In genomic region chr13:30804474-30804873, GRCh38 we compare ENCODE assay signal across 12 cellular contexts.
DNase-seq lines count a peak whose midpoint lies in the region; ATAC-seq and TF ChIP-seq lines count a peak whose summit lies in the region.
"Had no signal": no experiment of that assay in that cellular context is flagged by ENCODE, and none has a peak within 500 bp of the region (broad histone marks: within the 10 kb centered on the region; RNA-seq: fewer than 3 reads in every experiment).

No MANE protein-coding gene starts in this region.

- no peaks in the 10 kb centered on the region for H3K9me2 ChIP-seq in PC-3 (replicated peaks; ENCODE audit: low read length)

- H3K4me3 Mint-ChIP-seq in endodermal cell (no peak overlapping the region), osteocyte (ENCODE audit: unreplicated experiment) (no peak overlapping the region)
- no peak overlapping the region for H3K4me3 Mint-ChIP-seq in activated T-helper 2 cell treated with anti-CD3 and anti-CD28 coated beads, Interferon-gamma antibody, Interleukin-2, Interleukin-4, amounts not matched to agents 10 μg/mL and 5 μg/mL and 100 μg/mL, durations not matched to agents 14 hours and 24 hours and 36 hours (ENCODE audit: low read depth)

- H3K4me1 ChIP-seq in PC-3 (ENCODE audit: insufficient read depth, low read length) (no peaks in the 10 kb centered on the region; the same call in 1 of the 2 replicates), endodermal cell (ENCODE audit: control insufficient read depth, insufficient read depth, low read length) (peaks cover under 1% of the 10 kb centered on the region)

- POLR2A ChIA-PET in PC-3 (lab: Charles Lee; ENCODE audit: unreplicated experiment): no interaction called here

- H3K36me3 ChIP-seq in PC-3 (ENCODE audit: low read depth, low read length) (no peaks in the 10 kb centered on the region), endodermal cell (ENCODE audit: control insufficient read depth, insufficient read depth, low read length) (no peaks in the 10 kb centered on the region)
- H3K36me3 ChIP-seq: thyroid gland had no signal

- H3K27me3 Mint-ChIP-seq in endodermal cell (ENCODE audit: insufficient read depth): peaks cover 6% of the 10 kb centered on the region
- no peaks in the 10 kb centered on the region for H3K27me3 Mint-ChIP-seq in osteocyte (ENCODE audit: unreplicated experiment)
- H3K27me3 Mint-ChIP-seq in activated T-helper 2 cell treated with anti-CD3 and anti-CD28 coated beads, Interferon-gamma antibody, Interleukin-2, Interleukin-4, amounts not matched to agents 10 μg/mL and 5 μg/mL and 100 μg/mL, durations not matched to agents 14 hours and 24 hours and 36 hours (ENCODE audit: low read depth): peaks cover under 1% of the 10 kb centered on the region

- CTCF ChIA-PET in PC-3 (lab: Charles Lee): interaction anchor here (0.8 to 1.7 kb wide), 2 partner anchors 12 to 61 kb away, joined by 4 to 6 read pairs; no protein-coding TSS in a partner anchor

- peak; percentile 33; the same call in 1 of the 2 replicates for TF ChIP-seq CTCF in PC-3 (conservative IDR thresholded peaks at IDR 0.05; ENCODE audit: low read depth, low read length)
- TF ChIP-seq CTCF in endodermal cell (conservative IDR thresholded peaks at IDR 0.05): peak; percentile 71
- TF ChIP-seq CTCF in osteocyte (IDR thresholded peaks at IDR 0.05): peak; percentile 29

- intact Hi-C loops in PC-3 (cut with micrococcal nuclease): loop anchor here (5.0 kb wide), 1 partner anchor 337 kb away; the partner anchor contains the start of gene HMGB1
- intact Hi-C loops in activated T-helper 2 cell treated with anti-CD3 and anti-CD28 coated beads, Interferon-gamma antibody, Interleukin-2, Interleukin-4, amounts not matched to agents 10 μg/mL and 5 μg/mL and 100 μg/mL, durations not matched to agents 14 hours and 24 hours and 36 hours (cut with micrococcal nuclease): loop anchor here (5.0 to 10.0 kb wide), 3 partner anchors 227 to 430 kb away; partner anchors contain the start of gene HMGB1

- H3K4me3 ChIP-seq in PC-3 (ENCODE audit: low read length) (no peak overlapping the region), endodermal cell (ENCODE audit: low read length) (no peak overlapping the region)
- H3K4me3 ChIP-seq: thyroid gland had no signal

- no peak overlapping the region for H2AFZ ChIP-seq in PC-3 (ENCODE audit: low read length)

- H3K27ac ChIP-seq in PC-3 (ENCODE audit: low read length): no peak overlapping the region
- H3K27ac ChIP-seq in endodermal cell (ENCODE audit: low read depth, low read length): no peak overlapping the region
- H3K27ac ChIP-seq: thyroid gland had no signal

- H4K20me1 ChIP-seq in PC-3 (ENCODE audit: low read length): no peaks in the 10 kb centered on the region

- no peaks in the 10 kb centered on the region for H3K9me3 ChIP-seq in PC-3 (ENCODE audit: low read length)
- H3K9me3 ChIP-seq in endodermal cell (ENCODE audit: control insufficient read depth, low read length): no peaks in the 10 kb centered on the region
- H3K9me3 ChIP-seq: thyroid gland had no signal

- 89 to 91% methylated on average over 3 to 5 of the region's 5 CpGs for WGBS in endodermal cell (ENCODE audit: insufficient coverage in 1 of 2, insufficient read length in 1 of 2), 2 experiments

- ATAC-seq in PC-3 (no peak), GM21447 (IDR thresholded peaks at IDR 0.05; ENCODE audit: unreplicated experiment) (no peak)

- H3K9ac ChIP-seq in PC-3 (ENCODE audit: low read length): no peak overlapping the region
- no peak overlapping the region for H3K9ac ChIP-seq in endodermal cell (ENCODE audit: extremely low read depth, low read length, poor library complexity, severe bottlenecking)

- DNase-seq in NCI-H82 (lab: John Stamatoyannopoulos, UW) (peak; percentile 40), NCI-H82 treated with DMSO at 0.1 percent for 48 hours (lab: John Stamatoyannopoulos, UW; ENCODE audit: unreplicated experiment) (no peak), PC-3 (no peak), endodermal cell (no peak), osteocyte (ENCODE audit: extremely low spot score, unreplicated experiment) (no peak), hepatic stellate cell (ENCODE audit: low spot score) (no peak)
- DNase-seq in activated T-helper 2 cell treated with anti-CD3 and anti-CD28 coated beads, Interferon-gamma antibody, Interleukin-2, Interleukin-4, amounts not matched to agents 10 μg/mL and 5 μg/mL and 100 μg/mL, durations not matched to agents 14 hours and 24 hours and 36 hours (ENCODE audit: low spot score): no peak
- DNase-seq: activated CD4-positive, alpha-beta T cell treated with anti-CD3 and anti-CD28 coated beads, Interleukin-2, amount 50 U/mL, for 1 hour; OCI-M1; T-helper 2 cell; thyroid gland had no signal

- no peaks in the 10 kb centered on the region for H3K79me2 ChIP-seq in PC-3 (ENCODE audit: low read length)

- no peak overlapping the region for H3K27ac Mint-ChIP-seq in endodermal cell
- H3K27ac Mint-ChIP-seq in osteocyte (ENCODE audit: unreplicated experiment): no peak overlapping the region
- H3K27ac Mint-ChIP-seq in activated T-helper 2 cell treated with anti-CD3 and anti-CD28 coated beads, Interferon-gamma antibody, Interleukin-2, Interleukin-4, amounts not matched to agents 10 μg/mL and 5 μg/mL and 100 μg/mL, durations not matched to agents 14 hours and 24 hours and 36 hours: no peak overlapping the region

- BruUV-seq in PC-3 (replicated peaks; lab: Mats Ljungman, UMichigan): no TSS peak

- H3K36me3 Mint-ChIP-seq in endodermal cell (ENCODE audit: low read depth) (no peaks in the 10 kb centered on the region), osteocyte (ENCODE audit: unreplicated experiment) (no peaks in the 10 kb centered on the region)
- no peaks in the 10 kb centered on the region for H3K36me3 Mint-ChIP-seq in activated T-helper 2 cell treated with anti-CD3 and anti-CD28 coated beads, Interferon-gamma antibody, Interleukin-2, Interleukin-4, amounts not matched to agents 10 μg/mL and 5 μg/mL and 100 μg/mL, durations not matched to agents 14 hours and 24 hours and 36 hours (ENCODE audit: low read depth)

- H3F3A ChIP-seq in PC-3 (ENCODE audit: low read length, unreplicated experiment): no peaks in the 10 kb centered on the region

- no peak overlapping the region for H3K4me2 ChIP-seq in PC-3 (ENCODE audit: low read length)

- no peaks in the 10 kb centered on the region for H3K9me3 Mint-ChIP-seq in endodermal cell
- no peaks in the 10 kb centered on the region for H3K9me3 Mint-ChIP-seq in osteocyte (ENCODE audit: unreplicated experiment)
- no peaks in the 10 kb centered on the region for H3K9me3 Mint-ChIP-seq in activated T-helper 2 cell treated with anti-CD3 and anti-CD28 coated beads, Interferon-gamma antibody, Interleukin-2, Interleukin-4, amounts not matched to agents 10 μg/mL and 5 μg/mL and 100 μg/mL, durations not matched to agents 14 hours and 24 hours and 36 hours

- peaks cover 11% of the 10 kb centered on the region for H3K4me1 Mint-ChIP-seq in endodermal cell
- peaks cover 53% of the 10 kb centered on the region for H3K4me1 Mint-ChIP-seq in osteocyte (ENCODE audit: unreplicated experiment)
- H3K4me1 Mint-ChIP-seq in activated T-helper 2 cell treated with anti-CD3 and anti-CD28 coated beads, Interferon-gamma antibody, Interleukin-2, Interleukin-4, amounts not matched to agents 10 μg/mL and 5 μg/mL and 100 μg/mL, durations not matched to agents 14 hours and 24 hours and 36 hours (ENCODE audit: low read depth): peaks cover 15% of the 10 kb centered on the region

- no peaks in the 10 kb centered on the region for H3K27me3 ChIP-seq in PC-3 (ENCODE audit: low read length)
- no peaks in the 10 kb centered on the region for H3K27me3 ChIP-seq in endodermal cell (ENCODE audit: control insufficient read depth, insufficient read depth, low read length, poor library complexity, severe bottlenecking)
- H3K27me3 ChIP-seq: thyroid gland had no signal
